30 cellular contexts compared by ENCODE assay signal in the genomic region with DNA sequence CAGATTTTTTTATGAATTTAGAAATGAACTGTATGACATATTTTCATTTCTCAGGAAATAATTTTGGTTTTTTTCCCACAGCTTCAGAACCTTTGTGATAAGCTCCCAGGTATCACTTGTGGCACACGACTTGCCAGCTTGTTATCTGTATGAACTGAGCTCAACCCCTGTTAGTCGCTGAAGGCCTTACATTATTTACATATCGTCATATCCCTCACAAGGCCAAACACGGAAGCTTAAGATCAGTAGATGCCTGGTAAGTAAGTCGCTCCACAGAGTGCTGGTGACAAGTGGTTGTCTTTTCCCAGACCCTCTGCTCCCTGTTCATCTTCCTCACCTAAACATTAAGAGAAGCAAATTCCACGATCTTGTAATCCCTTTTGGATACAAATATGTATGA.
"Had no signal": no experiment of that assay in that cellular context is flagged by ENCODE, and none has a peak within 500 bp of the region (broad histone marks: within the 10 kb centered on the region; RNA-seq: fewer than 3 reads in every experiment).

No MANE protein-coding gene starts in this region.

- ATAC-seq: activated CD4-positive, CD25-positive, alpha-beta regulatory T cell treated with anti-CD3 and anti-CD28 coated beads, Interleukin-2, amount 50 U/mL, for 24 hours; heart right ventricle; mucosa of descending colon; sciatic nerve; stimulated activated memory B cell treated with anti-CD40 and anti-IgM and Interleukin-4, amounts not matched to agents 10 μg/mL and 1 μg/mL and 100 μg/mL, for 72 hours; stimulated activated naive CD8-positive, alpha-beta T cell treated with anti-CD3 and anti-CD28 coated beads, Interleukin-15, amount 100 ng/mL, for 72 hours had no signal

- H3K4me3 ChIP-seq: adrenal gland, esophagus squamous epithelium, heart right ventricle, left ventricle myocardium inferior, mucosa of descending colon, skin epidermis, suprapubic skin, transverse colon had no signal

- DNase-seq: activated CD4-positive, alpha-beta T cell treated with anti-CD3 and anti-CD28 coated beads for 48 hours; activated CD4-positive, alpha-beta T cell treated with anti-CD3 and anti-CD28 coated beads, Interleukin-2, amount 50 U/mL, for 48 hours; activated CD8-positive, alpha-beta memory T cell treated with anti-CD3 and anti-CD28 coated beads for 24 hours; activated effector memory CD4-positive, alpha-beta T cell treated with Interleukin-2 at 50 U/mL for 16 hours; activated naive CD4-positive, alpha-beta T cell treated with anti-CD3 and anti-CD28 coated beads for 36 hours; activated naive CD8-positive, alpha-beta T cell treated with anti-CD3 and anti-CD28 coated beads for 36 hours; adrenal gland; aorta; brain microvascular endothelial cell; esophagus squamous epithelium; foreskin melanocyte; heart right ventricle; islet precursor cell; left ventricle myocardium inferior; mucosa of descending colon; naive B cell; nephron progenitor cell; stimulated activated CD4-positive, alpha-beta T cell treated with anti-CD3 and anti-CD28 coated beads, Interleukin-1b, Interleukin-23, amount 100 ng/mL, for 48 hours; stimulated activated CD4-positive, alpha-beta T cell treated with anti-CD3 and anti-CD28 coated beads, Interleukin-4, amount 100 ng/mL, for 4 hours; stimulated activated CD8-positive, alpha-beta memory T cell treated with anti-CD3 and anti-CD28 coated beads, Interleukin-4, amount 100 ng/mL, for 48 hours; stimulated activated naive CD8-positive, alpha-beta T cell treated with anti-CD3 and anti-CD28 coated beads, Interleukin-15, amount 100 ng/mL, for 72 hours; T-helper 1 cell; transverse colon; WERI-Rb-1 had no signal

- H3K36me3 ChIP-seq: adrenal gland, brain microvascular endothelial cell, left ventricle myocardium inferior, neutrophil had no signal

- H3K9me3 ChIP-seq: mucosa of descending colon, neutrophil, suprapubic skin, transverse colon had no signal

- H3K27ac ChIP-seq: adrenal gland, brain microvascular endothelial cell, esophagus squamous epithelium, heart right ventricle, left ventricle myocardium inferior, neutrophil, skin epidermis, suprapubic skin, transverse colon, WERI-Rb-1 had no signal

- H3K4me1 ChIP-seq: adrenal gland, esophagus squamous epithelium, suprapubic skin, transverse colon had no signal

- H3K27me3 ChIP-seq: adrenal gland, brain microvascular endothelial cell, esophagus squamous epithelium, heart right ventricle, neutrophil, suprapubic skin, transverse colon had no signal
